Comparison of ENCODE assay signal across 8 cellular contexts in the genomic region with DNA sequence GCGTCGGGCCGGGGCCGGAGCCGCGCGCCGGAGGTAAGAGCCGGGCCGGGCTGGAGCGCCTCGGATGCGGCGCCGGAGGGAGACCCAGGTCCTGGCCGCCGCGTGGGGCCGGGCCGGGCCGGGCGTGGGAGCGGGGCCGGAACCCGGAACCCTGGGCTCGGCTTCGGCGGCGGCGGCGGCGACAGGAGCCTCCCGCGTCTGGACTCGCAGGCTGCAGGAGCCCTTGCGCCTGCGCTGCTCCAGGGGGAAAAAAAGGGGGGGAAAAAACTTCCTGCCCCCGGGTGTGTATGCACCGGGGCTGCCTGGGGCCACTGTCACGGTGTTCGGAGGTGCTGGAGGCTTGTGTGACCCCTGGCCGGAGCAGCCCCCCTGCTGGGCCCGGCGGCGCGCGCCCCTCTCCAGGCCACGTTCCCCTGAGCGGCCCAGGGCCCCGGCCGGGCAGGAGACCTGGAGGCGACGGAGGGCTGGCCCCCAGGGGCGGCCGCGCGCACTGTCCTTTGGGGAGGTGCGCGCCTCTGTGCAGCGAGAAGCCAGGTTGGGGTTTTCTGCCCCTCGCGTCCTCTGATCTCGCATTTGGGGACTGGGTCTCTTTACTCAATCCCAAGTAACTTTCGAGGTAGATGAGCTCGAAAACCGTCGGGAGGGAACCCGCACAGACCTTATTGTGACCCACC. TPM values are rescaled to one million over a fixed set of nuclear protein-coding genes. Genes with fewer than 3 reads are reported as not detected.
A peak's percentile ranks its signal among the peaks of the same experiment; 100 is the strongest.
DNase-seq lines count a peak whose midpoint lies in the region; ATAC-seq and TF ChIP-seq lines count a peak whose summit lies in the region.

No MANE protein-coding gene starts in this region.

- H3K4me3 ChIP-seq in OCI-LY1 (ENCODE audit: low read depth, low read length, poor library complexity, severe bottlenecking) (peak overlapping the region; percentile 45), ectodermal cell (ENCODE audit: insufficient read depth, low read depth, low read length) (peak overlapping the region; percentile 49), mucosa of descending colon (peak overlapping the region; percentile 22)

- DNase-seq in stimulated activated CD4-positive, alpha-beta T cell treated with anti-CD3 and anti-CD28 coated beads, Interleukin-15, amount 100 ng/mL, for 24 hours, result peak; percentile 37
- no peak for DNase-seq in stimulated activated CD4-positive, alpha-beta T cell treated with anti-CD3 and anti-CD28 coated beads, Interleukin-2, amount 100 ng/mL, for 48 hours
- DNase-seq in mucosa of descending colon (peak in 2 of 3 donors; percentile 35 to 56), SW 1271 (lab: John Stamatoyannopoulos, UW) (no peak)
- no peak for DNase-seq in stimulated activated naive CD4-positive, alpha-beta T cell treated with Interleukin-2 at 50 U/mL for 16 hours (lab: John Stamatoyannopoulos, UW)

- H3K9ac ChIP-seq in OCI-LY1 (ENCODE audit: low read length), result no peak overlapping the region

- WGBS in ectodermal cell, 2 experiments, result 1% methylated on average over 68 of the region's 68 CpGs

- no peaks in the 10 kb centered on the region for H3F3A ChIP-seq in OCI-LY1 (ENCODE audit: insufficient read depth, low read length)

- H3K4me1 ChIP-seq in OCI-LY1 (ENCODE audit: insufficient read depth, low read length, severe bottlenecking) (no peaks in the 10 kb centered on the region), ectodermal cell (ENCODE audit: control insufficient read depth, insufficient read depth, low read length) (peaks cover 10% of the 10 kb centered on the region), mucosa of descending colon (ENCODE audit: low read depth) (peaks cover 9% of the 10 kb centered on the region)

- ATAC-seq in HG02623 (IDR thresholded peaks at IDR 0.05; ENCODE audit: unreplicated experiment) (peak; percentile 23), mucosa of descending colon (peak; percentile 19)

- H3K27me3 ChIP-seq in OCI-LY1 (ENCODE audit: insufficient read depth, low read length), result peaks cover 6% of the 10 kb centered on the region; the same call in 1 of the 2 replicates
- peaks cover 81% of the 10 kb centered on the region for H3K27me3 ChIP-seq in ectodermal cell (ENCODE audit: control insufficient read depth, insufficient read depth, low read length, poor library complexity, severe bottlenecking)

- no peak overlapping the region for H2AFZ ChIP-seq in OCI-LY1 (ENCODE audit: low read length)

- H3K9me2 ChIP-seq in OCI-LY1 (ENCODE audit: low read depth, low read length), result no peaks in the 10 kb centered on the region

- no peak for TF ChIP-seq CTCF in OCI-LY1 (IDR thresholded peaks at IDR 0.05; ENCODE audit: low read length)
- no peak for TF ChIP-seq CTCF in mucosa of descending colon (IDR thresholded peaks at IDR 0.05)

- no peaks in the 10 kb centered on the region for H3K36me3 ChIP-seq in OCI-LY1 (ENCODE audit: insufficient read depth, low read length)
- H3K36me3 ChIP-seq in ectodermal cell (ENCODE audit: control insufficient read depth, insufficient read depth, low read length), result no peaks in the 10 kb centered on the region
- no peaks in the 10 kb centered on the region for H3K36me3 ChIP-seq in mucosa of descending colon (ENCODE audit: low read depth)

- intact Hi-C loops in mucosa of descending colon (cut with DNase I, micrococcal nuclease), result no loop called here

- H3K79me2 ChIP-seq in OCI-LY1 (ENCODE audit: insufficient read depth, low read length), result no peaks in the 10 kb centered on the region

- H3K27ac ChIP-seq in OCI-LY1 (ENCODE audit: low read depth, low read length, poor library complexity, severe bottlenecking), result no peak overlapping the region
- H3K27ac ChIP-seq in ectodermal cell (ENCODE audit: insufficient read depth, low read depth, low read length, poor library complexity, severe bottlenecking), result no peak overlapping the region

- no peaks in the 10 kb centered on the region for H4K20me1 ChIP-seq in OCI-LY1 (ENCODE audit: insufficient read depth, low read length)

- peak overlapping the region; percentile 66 for H3K4me2 ChIP-seq in OCI-LY1 (ENCODE audit: low read length)

- H3K9me3 ChIP-seq in OCI-LY1 (ENCODE audit: low read length), result no peaks in the 10 kb centered on the region
- no peaks in the 10 kb centered on the region for H3K9me3 ChIP-seq in ectodermal cell (ENCODE audit: control insufficient read depth, low read length)
- H3K9me3 ChIP-seq in mucosa of descending colon, result no peaks in the 10 kb centered on the region

RNA-seq across cellular contexts. Expression of a gene that starts 0.9 kb away (rescaled TPM):
- polyA plus RNA-seq in ectodermal cell (2013, experiment 1 of 4), result 4.3 TPM
- polyA plus RNA-seq in ectodermal cell (2013, experiment 2 of 4), result 3.8 TPM
- 2.9 TPM for polyA plus RNA-seq in ectodermal cell (2013, experiment 3 of 4)
- polyA plus RNA-seq in ectodermal cell (2013, experiment 4 of 4), result 3.8 TPM
- total RNA-seq in mucosa of descending colon, result 10 to 100 TPM in 1 of 3 donors, 1 to 10 TPM in 2; 2.6 to 13.0 (median 5.5) TPM

Comparison
In these comparisons a context has a peak if more than half of its experiments do, and no peak if none do; other contexts are left out.
1. DNase-seq: peak in stimulated activated CD4-positive, alpha-beta T cell treated with anti-CD3 and anti-CD28 coated beads, Interleukin-15, amount 100 ng/mL, for 24 hours (single experiment) and mucosa of descending colon (2 of 3); none in stimulated activated CD4-positive, alpha-beta T cell treated with anti-CD3 and anti-CD28 coated beads, Interleukin-2, amount 100 ng/mL, for 48 hours (0 of 2), stimulated activated naive CD4-positive, alpha-beta T cell treated with Interleukin-2 at 50 U/mL for 16 hours (single experiment) and SW 1271 (0 of 2).
2. Peak in every context shown above with its lines, with median percentiles within 50 percentile points of each other: H3K4me3 ChIP-seq.